Comparison of ENCODE assay signal across 8 cellular contexts in genomic region chr3:19885468-19885867, GRCh38. TPM values are rescaled to one million over a fixed set of nuclear protein-coding genes. Genes with fewer than 3 reads are reported as not detected.
A peak's percentile ranks its signal among the peaks of the same experiment; 100 is the strongest.
DNase-seq lines count a peak whose midpoint lies in the region; ATAC-seq, FAIRE-seq and TF ChIP-seq lines count a peak whose summit lies in the region.

No MANE protein-coding gene starts in this region.

- no peaks in the 10 kb centered on the region for H3K9me3 Mint-ChIP-seq in activated CD4-positive, alpha-beta T cell treated with anti-CD3 and anti-CD28 coated beads, Interleukin-2, amount 10 ng/mL, durations not matched to agents 7 days and 5 days

- peak; percentile 25 for DNase-seq in activated CD4-positive, alpha-beta T cell treated with anti-CD3 and anti-CD28 coated beads, Interleukin-2, amount 10 ng/mL, durations not matched to agents 7 days and 5 days
- no peak for DNase-seq in activated CD4-positive, alpha-beta T cell treated with anti-CD3 and anti-CD28 coated beads for 1 hour
- DNase-seq in HCEC 1CT (peak; percentile 61), RCC 7860 (ENCODE audit: low spot score) (peak; percentile 33), epithelial cell of esophagus (ENCODE audit: low read depth) (peak; percentile 48), pancreas (no peak), occipital lobe (lab: John Stamatoyannopoulos, UW) (no peak)

- CTCF ChIA-PET in activated CD4-positive, alpha-beta T cell treated with anti-CD3 and anti-CD28 coated beads, Interleukin-2, amount 10 ng/mL, durations not matched to agents 7 days and 5 days (lab: Charles Lee) = interaction anchor here (0.6 kb wide), 1 partner anchor 189 kb away, joined by 4 read pairs; no protein-coding TSS in a partner anchor

- peaks cover 7% of the 10 kb centered on the region for H3K4me1 Mint-ChIP-seq in activated CD4-positive, alpha-beta T cell treated with anti-CD3 and anti-CD28 coated beads, Interleukin-2, amount 10 ng/mL, durations not matched to agents 7 days and 5 days

- TF ChIP-seq CTCF in epithelial cell of esophagus (IDR thresholded peaks at IDR 0.05; ENCODE audit: insufficient read depth, low read depth, low read length, missing control alignments) (peak; percentile 58), pancreas (IDR thresholded peaks at IDR 0.05) (peak in 2 of 4 donors; percentile 31 to 44)

- no peaks in the 10 kb centered on the region for H3K36me3 Mint-ChIP-seq in activated CD4-positive, alpha-beta T cell treated with anti-CD3 and anti-CD28 coated beads, Interleukin-2, amount 10 ng/mL, durations not matched to agents 7 days and 5 days (ENCODE audit: low read depth)

- 37 to 50% methylated on average over 5 of the region's 5 CpGs for WGBS in pancreas, 2 donors

- no peak overlapping the region for H3K4me3 ChIP-seq in epithelial cell of esophagus (ENCODE audit: low read length)
- H3K4me3 ChIP-seq in pancreas = no peak overlapping the region

- H3K9me3 ChIP-seq in pancreas = no peaks in the 10 kb centered on the region

- H3K4me1 ChIP-seq in pancreas = no peaks in the 10 kb centered on the region

- no peak overlapping the region for H3K4me3 Mint-ChIP-seq in activated CD4-positive, alpha-beta T cell treated with anti-CD3 and anti-CD28 coated beads, Interleukin-2, amount 10 ng/mL, durations not matched to agents 7 days and 5 days

- intact Hi-C loops in pancreas (cut with DNase I) = no loop called here

- no peak overlapping the region for H3K27ac ChIP-seq in pancreas

- ATAC-seq in pancreas (peak in 3 of 4 donors; percentile 34 to 68 (median 55)), HG03097 (IDR thresholded peaks at IDR 0.05; ENCODE audit: low FRiP score, unreplicated experiment) (no peak)

- H3K27me3 ChIP-seq in pancreas = no peaks in the 10 kb centered on the region

- FAIRE-seq in RCC 7860 (lab: Jason Lieb, UNC) (no peak), pancreas (lab: Jason Lieb, UNC) (no peak)

- peaks cover 3% of the 10 kb centered on the region for H3K27me3 Mint-ChIP-seq in activated CD4-positive, alpha-beta T cell treated with anti-CD3 and anti-CD28 coated beads, Interleukin-2, amount 10 ng/mL, durations not matched to agents 7 days and 5 days

- POLR2A ChIA-PET in activated CD4-positive, alpha-beta T cell treated with anti-CD3 and anti-CD28 coated beads, Interleukin-2, amount 10 ng/mL, durations not matched to agents 7 days and 5 days (lab: Charles Lee) = no interaction called here

- H3K36me3 ChIP-seq in pancreas = no peaks in the 10 kb centered on the region

- peak overlapping the region; percentile 63 for H3K27ac Mint-ChIP-seq in activated CD4-positive, alpha-beta T cell treated with anti-CD3 and anti-CD28 coated beads, Interleukin-2, amount 10 ng/mL, durations not matched to agents 7 days and 5 days

RNA-seq across cellular contexts. Expression of gene EFHB, which starts 48.5 kb away (rescaled TPM):
- 1 to 10 TPM in 1 of 2 experiments, under 1 TPM in 1; 0.33 to 1.1 TPM for total RNA-seq in activated CD4-positive, alpha-beta T cell treated with anti-CD3 and anti-CD28 coated beads, Interleukin-2, amount 10 ng/mL, durations not matched to agents 7 days and 5 days
- under 1 TPM in 3 of 6 donors, not detected in 3; 0.12 to 0.60 (median 0.28) TPM for total RNA-seq in pancreas
- polyA plus RNA-seq in pancreas = 1 to 10 TPM in 1 of 2 donors, under 1 TPM in 1; 0.09 to 2.3 TPM
- total RNA-seq in occipital lobe = not detected

Comparison
In these comparisons a context has a peak if more than half of its experiments do, and no peak if none do; other contexts are left out.
1. DNase-seq: peak in activated CD4-positive, alpha-beta T cell treated with anti-CD3 and anti-CD28 coated beads, Interleukin-2, amount 10 ng/mL, durations not matched to agents 7 days and 5 days (single experiment), HCEC 1CT (single experiment), RCC 7860 (single experiment) and epithelial cell of esophagus (single experiment); none in activated CD4-positive, alpha-beta T cell treated with anti-CD3 and anti-CD28 coated beads for 1 hour (single experiment), pancreas (0 of 6) and occipital lobe (single experiment).